In genomic region chr13:37833411-37833810, GRCh38 we compare ENCODE assay signal across 28 cellular contexts. TPM values are rescaled to one million over a fixed set of nuclear protein-coding genes. Genes with fewer than 3 reads are reported as not detected.
"Had no signal": no experiment of that assay in that cellular context is flagged by ENCODE, and none has a peak within 500 bp of the region (broad histone marks: within the 10 kb centered on the region; RNA-seq: fewer than 3 reads in every experiment).

No MANE protein-coding gene starts in this region.

- H3K27ac ChIP-seq: left lung, lower lobe of right lung, parathyroid adenoma, psoas muscle, right lobe of liver, stomach, testis, tibial artery, upper lobe of right lung had no signal

- DNase-seq: hippocampal formation; kidney glomerular epithelial cell; left colon; left lung; lower lobe of right lung; mammary epithelial cell; mesenchymal stem cell; naive thymus-derived CD8-positive, alpha-beta T cell; nucleus accumbens; psoas muscle; right lobe of liver; stimulated activated CD4-positive, alpha-beta T cell treated with anti-CD3 and anti-CD28 coated beads, Interleukin-1b, Interleukin-23, amount 100 ng/mL, for 48 hours; stimulated activated CD4-positive, alpha-beta T cell treated with anti-CD3 and anti-CD28 coated beads, Interleukin-2, amount 100 ng/mL, for 48 hours; stimulated activated CD4-positive, alpha-beta T cell treated with anti-CD3 and anti-CD28 coated beads, Interleukin-4, amount 100 ng/mL, for 4 hours; stimulated activated CD8-positive, alpha-beta memory T cell treated with anti-CD3 and anti-CD28 coated beads, Interleukin-4, amount 100 ng/mL, for 48 hours; stimulated activated naive CD8-positive, alpha-beta T cell treated with anti-CD3 and anti-CD28 coated beads, Interleukin-15, Interleukin-2, amounts not matched to agents 100 U/mL and 50 U/mL, for 24 hours; stomach; testis; tibial artery; trophoblast cell; upper lobe of right lung had no signal

- H3K9ac ChIP-seq: parathyroid adenoma had no signal

- H3K4me3 Mint-ChIP-seq: naive thymus-derived CD8-positive, alpha-beta T cell; nephron; neural crest cell; stimulated activated memory B cell treated with anti-CD40 and anti-IgM and Interleukin-4, amounts not matched to agents 10 μg/mL and 1 μg/mL and 100 μg/mL, for 72 hours had no signal

- H2AFZ ChIP-seq: parathyroid adenoma had no signal

- H3K9me3 ChIP-seq: lower lobe of right lung, psoas muscle, right lobe of liver, testis, tibial artery, upper lobe of right lung had no signal

- H3K27me3 ChIP-seq: left lung, right lobe of liver, stomach, testis, tibial artery, upper lobe of right lung had no signal

- H3K4me1 Mint-ChIP-seq: naive thymus-derived CD8-positive, alpha-beta T cell; nephron; neural crest cell; stimulated activated memory B cell treated with anti-CD40 and anti-IgM and Interleukin-4, amounts not matched to agents 10 μg/mL and 1 μg/mL and 100 μg/mL, for 72 hours had no signal

- H3K27ac Mint-ChIP-seq: naive thymus-derived CD8-positive, alpha-beta T cell; nephron; stimulated activated memory B cell treated with anti-CD40 and anti-IgM and Interleukin-4, amounts not matched to agents 10 μg/mL and 1 μg/mL and 100 μg/mL, for 72 hours had no signal

- H3K36me3 ChIP-seq: left lung, lower lobe of right lung, right lobe of liver, stomach, tibial artery, upper lobe of right lung had no signal

- H3K4me3 ChIP-seq: left lung, lower lobe of right lung, psoas muscle, right lobe of liver, smooth muscle cell, stomach, testis, tibial artery, upper lobe of right lung had no signal

- ATAC-seq: left colon; left lung; lower lobe of right lung; naive thymus-derived CD8-positive, alpha-beta T cell; psoas muscle; right lobe of liver; stimulated activated memory B cell treated with anti-CD40 and anti-IgM and Interleukin-4, amounts not matched to agents 10 μg/mL and 1 μg/mL and 100 μg/mL, for 72 hours; stimulated activated naive CD8-positive, alpha-beta T cell treated with anti-CD3 and anti-CD28 coated beads, Interleukin-15, Interleukin-2, amounts not matched to agents 100 U/mL and 50 U/mL, for 24 hours; upper lobe of right lung had no signal

- H3K4me2 ChIP-seq: smooth muscle cell had no signal

- H3K27me3 Mint-ChIP-seq: naive thymus-derived CD8-positive, alpha-beta T cell; stimulated activated memory B cell treated with anti-CD40 and anti-IgM and Interleukin-4, amounts not matched to agents 10 μg/mL and 1 μg/mL and 100 μg/mL, for 72 hours had no signal

- FAIRE-seq: keratinocyte, urothelium cell line had no signal

- H3K79me2 ChIP-seq: parathyroid adenoma had no signal

- H3K4me1 ChIP-seq: left lung, lower lobe of right lung, parathyroid adenoma, psoas muscle, right lobe of liver, stomach, testis, tibial artery, upper lobe of right lung had no signal

- H3K36me3 Mint-ChIP-seq: naive thymus-derived CD8-positive, alpha-beta T cell; stimulated activated memory B cell treated with anti-CD40 and anti-IgM and Interleukin-4, amounts not matched to agents 10 μg/mL and 1 μg/mL and 100 μg/mL, for 72 hours had no signal

RNA-seq across cellular contexts. Expression of gene TRPC4, which starts 36.2 kb away (rescaled TPM):
- total RNA-seq: mammary epithelial cell; naive thymus-derived CD8-positive, alpha-beta T cell; smooth muscle cell had no signal
- polyA plus RNA-seq: keratinocyte; mammary epithelial cell; naive thymus-derived CD8-positive, alpha-beta T cell had no signal
